Comparison of ENCODE assay signal across 8 cellular contexts in genomic region chr2:11688222-11689069, GRCh38. TPM values are rescaled to one million over a fixed set of nuclear protein-coding genes. Genes with fewer than 3 reads are reported as not detected.
A peak's percentile ranks its signal among the peaks of the same experiment; 100 is the strongest.
DNase-seq lines count a peak whose midpoint lies in the region; ATAC-seq and TF ChIP-seq lines count a peak whose summit lies in the region.

No MANE protein-coding gene starts in this region.

- TF ChIP-seq CTCF in left ventricle myocardium inferior (IDR thresholded peaks at IDR 0.05; ENCODE audit: borderline replicate concordance): peak; percentile 87

- peaks cover 27% of the 10 kb centered on the region for H3K4me1 ChIP-seq in left ventricle myocardium inferior

- peak overlapping the region; percentile 71 for H3K4me3 Mint-ChIP-seq in T-helper 17 cell

- H3K27ac Mint-ChIP-seq in T-helper 17 cell: peak overlapping the region; percentile 69

- H3K9me3 ChIP-seq in T-helper 17 cell (ENCODE audit: control insufficient read depth, low read length, poor library complexity, severe bottlenecking) (no peaks in the 10 kb centered on the region), left ventricle myocardium inferior (replicated peaks) (no peaks in the 10 kb centered on the region)

- H3K36me3 ChIP-seq in H7 (replicated peaks; ENCODE audit: control insufficient read depth, insufficient read depth, low read length) (no peaks in the 10 kb centered on the region), left ventricle myocardium inferior (no peaks in the 10 kb centered on the region)

- H3K4me3 ChIP-seq in H7 (ENCODE audit: insufficient read depth, low read depth, low read length): peak overlapping the region; percentile 12; the same call in 1 of the 2 replicates
- peak overlapping the region; percentile 51 for H3K4me3 ChIP-seq in left ventricle myocardium inferior

- peaks cover 16% of the 10 kb centered on the region for H3K4me1 Mint-ChIP-seq in T-helper 17 cell

- no peaks in the 10 kb centered on the region; the same call in 1 of the 2 replicates for H3K27me3 ChIP-seq in H7 (ENCODE audit: control insufficient read depth, insufficient read depth, low read length)
- peaks cover 21% of the 10 kb centered on the region for H3K27me3 ChIP-seq in left ventricle myocardium inferior (ENCODE audit: low read depth)

- peak overlapping the region; percentile 74 for H3K27ac ChIP-seq in left ventricle myocardium inferior (replicated peaks)

- H3K36me3 Mint-ChIP-seq in T-helper 17 cell (ENCODE audit: low read depth): peaks cover 5% of the 10 kb centered on the region

- H3K27me3 Mint-ChIP-seq in T-helper 17 cell: peaks cover 15% of the 10 kb centered on the region

- DNase-seq in EL (peak; percentile 62), H7 (peak; percentile 93), M059J (ENCODE audit: low read depth) (peak; percentile 76), T-helper 17 cell (peak; percentile 63 to 74 (median 66)), amniotic epithelial cell (ENCODE audit: low read depth) (peak; percentile 68), left ventricle myocardium inferior (peak; percentile 77), renal cortical epithelial cell (ENCODE audit: low read depth) (peak; percentile 67), NCI-H1105 (lab: John Stamatoyannopoulos, UW) (no peak)

- ATAC-seq in T-helper 17 cell: peak; percentile 92

- intact Hi-C loops in left ventricle myocardium inferior (cut with micrococcal nuclease): no loop called here

RNA-seq across cellular contexts. Expression of gene NTSR2, which starts 18.5 kb away (rescaled TPM):
- not detected in 2 replicates for total RNA-seq in H7 (2014; rRNA removed; shearing (Covaris generic))
- total RNA-seq in M059J (2014; rRNA removed; shearing (Covaris generic)): 0.12 TPM in 1 of 2 replicates, not detected in the other
- not detected for total RNA-seq in T-helper 17 cell
- total RNA-seq in left ventricle myocardium inferior: not detected
- total RNA-seq in renal cortical epithelial cell: not detected in 2 replicates

RNA-seq across cellular contexts. Expression of gene LPIN1, which starts 58.0 kb away (rescaled TPM):
- 11.5 and 15.0 TPM in 2 replicates for total RNA-seq in H7 (2014; rRNA removed; shearing (Covaris generic))
- 23.2 and 33.2 TPM in 2 replicates for total RNA-seq in M059J (2014; rRNA removed; shearing (Covaris generic))
- total RNA-seq in T-helper 17 cell: 10 to 100 TPM; 86.7 to 99.8 TPM
- total RNA-seq in left ventricle myocardium inferior: 43.0 TPM
- 33.8 and 39.9 TPM in 2 replicates for total RNA-seq in renal cortical epithelial cell
